ENCODE assay signal across 23 cellular contexts in genomic region chr1:121483234-121483633, GRCh38.
DNase-seq lines count a peak whose midpoint lies in the region; ATAC-seq lines count a peak whose summit lies in the region.
"Had no signal": no experiment of that assay in that cellular context is flagged by ENCODE, and none has a peak within 500 bp of the region (broad histone marks: within the 10 kb centered on the region; RNA-seq: fewer than 3 reads in every experiment).

No MANE protein-coding gene starts in this region.

- H3K27me3 Mint-ChIP-seq in activated naive CD4-positive, alpha-beta T cell treated with anti-CD3 and anti-CD28 coated beads for 36 hours (ENCODE audit: low read depth): no peaks in the 10 kb centered on the region
- H3K27me3 Mint-ChIP-seq in activated naive CD4-positive, alpha-beta T cell treated with anti-CD3 and anti-CD28 coated beads, Interleukin-2, amount 10 ng/mL, durations not matched to agents 7 days and 5 days: no peaks in the 10 kb centered on the region
- no peaks in the 10 kb centered on the region for H3K27me3 Mint-ChIP-seq in activated naive CD8-positive, alpha-beta T cell treated with anti-CD3 and anti-CD28 coated beads, Interleukin-2, amount 50 U/mL, for 24 hours
- H3K27me3 Mint-ChIP-seq in stimulated activated naive CD8-positive, alpha-beta T cell treated with anti-CD3 and anti-CD28 coated beads, Interleukin-15, amount 100 ng/mL, for 72 hours: no peaks in the 10 kb centered on the region
- H3K27me3 Mint-ChIP-seq: memory B cell, T-helper 17 cell had no signal

- ATAC-seq in activated naive CD8-positive, alpha-beta T cell treated with anti-CD3 and anti-CD28 coated beads, Interleukin-2, amount 50 U/mL, for 24 hours: no peak
- no peak for ATAC-seq in stimulated activated naive CD8-positive, alpha-beta T cell treated with anti-CD3 and anti-CD28 coated beads, Interleukin-15, amount 100 ng/mL, for 72 hours
- ATAC-seq in HG03469 (IDR thresholded peaks at IDR 0.05; ENCODE audit: unreplicated experiment) (no peak), esophagus mucosa (no peak)
- ATAC-seq: GM12878, left lobe of liver, T-helper 17 cell had no signal

- no peak for DNase-seq in activated naive CD4-positive, alpha-beta T cell treated with anti-CD3 and anti-CD28 coated beads for 36 hours
- no peak for DNase-seq in activated naive CD4-positive, alpha-beta T cell treated with anti-CD3 and anti-CD28 coated beads, Interleukin-2, amount 10 ng/mL, durations not matched to agents 7 days and 5 days
- DNase-seq in OCI-M1 (lab: John Stamatoyannopoulos, UW) (peak; percentile 66), DMS79 treated with DMSO at 0.1 percent for 48 hours (lab: John Stamatoyannopoulos, UW) (no peak)
- DNase-seq in activated naive CD8-positive, alpha-beta T cell treated with anti-CD3 and anti-CD28 coated beads, Interleukin-2, amount 50 U/mL, for 24 hours: no peak
- no peak for DNase-seq in stimulated activated naive CD8-positive, alpha-beta T cell treated with anti-CD3 and anti-CD28 coated beads, Interleukin-15, amount 100 ng/mL, for 72 hours
- DNase-seq: activated CD4-positive, alpha-beta T cell treated with anti-CD3 and anti-CD28 coated beads for 4 hours; effector CD8-positive, alpha-beta T cell; glutamatergic neuron; H7; KG1; MM.1S; NCI-H1105 treated with DMSO at 0.1 percent for 48 hours; NCI-H2029; SK-N-SH; stomach; T-helper 17 cell; thyroid gland had no signal

- intact Hi-C loops in activated naive CD4-positive, alpha-beta T cell treated with anti-CD3 and anti-CD28 coated beads for 36 hours (cut with micrococcal nuclease): loop anchor here (1.0 kb wide), 1 partner anchor 33 kb away; no protein-coding TSS in a partner anchor

- H3K4me1 Mint-ChIP-seq in activated naive CD4-positive, alpha-beta T cell treated with anti-CD3 and anti-CD28 coated beads for 36 hours (ENCODE audit: low read depth): peaks cover 23% of the 10 kb centered on the region
- peaks cover 10% of the 10 kb centered on the region for H3K4me1 Mint-ChIP-seq in activated naive CD4-positive, alpha-beta T cell treated with anti-CD3 and anti-CD28 coated beads, Interleukin-2, amount 10 ng/mL, durations not matched to agents 7 days and 5 days
- H3K4me1 Mint-ChIP-seq in activated naive CD8-positive, alpha-beta T cell treated with anti-CD3 and anti-CD28 coated beads, Interleukin-2, amount 50 U/mL, for 24 hours: peaks cover 15% of the 10 kb centered on the region
- H3K4me1 Mint-ChIP-seq in stimulated activated naive CD8-positive, alpha-beta T cell treated with anti-CD3 and anti-CD28 coated beads, Interleukin-15, amount 100 ng/mL, for 72 hours: peaks cover 27% of the 10 kb centered on the region
- H3K4me1 Mint-ChIP-seq: memory B cell, T-helper 17 cell had no signal

- H3K9me3 Mint-ChIP-seq in activated naive CD4-positive, alpha-beta T cell treated with anti-CD3 and anti-CD28 coated beads for 36 hours: peaks cover 25% of the 10 kb centered on the region
- H3K9me3 Mint-ChIP-seq in activated naive CD4-positive, alpha-beta T cell treated with anti-CD3 and anti-CD28 coated beads, Interleukin-2, amount 10 ng/mL, durations not matched to agents 7 days and 5 days: peaks cover 21% of the 10 kb centered on the region
- H3K9me3 Mint-ChIP-seq in activated naive CD8-positive, alpha-beta T cell treated with anti-CD3 and anti-CD28 coated beads, Interleukin-2, amount 50 U/mL, for 24 hours: peaks cover 23% of the 10 kb centered on the region
- peaks cover 16 to 26% of the 10 kb centered on the region in 2 donors for H3K9me3 Mint-ChIP-seq in stimulated activated naive CD8-positive, alpha-beta T cell treated with anti-CD3 and anti-CD28 coated beads, Interleukin-15, amount 100 ng/mL, for 72 hours

- H3K4me3 Mint-ChIP-seq in activated naive CD4-positive, alpha-beta T cell treated with anti-CD3 and anti-CD28 coated beads for 36 hours: no peak overlapping the region
- H3K4me3 Mint-ChIP-seq in activated naive CD4-positive, alpha-beta T cell treated with anti-CD3 and anti-CD28 coated beads, Interleukin-2, amount 10 ng/mL, durations not matched to agents 7 days and 5 days: no peak overlapping the region
- H3K4me3 Mint-ChIP-seq in activated naive CD8-positive, alpha-beta T cell treated with anti-CD3 and anti-CD28 coated beads, Interleukin-2, amount 50 U/mL, for 24 hours: no peak overlapping the region
- H3K4me3 Mint-ChIP-seq in stimulated activated naive CD8-positive, alpha-beta T cell treated with anti-CD3 and anti-CD28 coated beads, Interleukin-15, amount 100 ng/mL, for 72 hours: no peak overlapping the region
- H3K4me3 Mint-ChIP-seq: memory B cell, T-helper 17 cell had no signal

- peaks cover 12% of the 10 kb centered on the region for H3K36me3 Mint-ChIP-seq in activated naive CD4-positive, alpha-beta T cell treated with anti-CD3 and anti-CD28 coated beads for 36 hours (ENCODE audit: low read depth)
- peaks cover under 1% of the 10 kb centered on the region for H3K36me3 Mint-ChIP-seq in activated naive CD4-positive, alpha-beta T cell treated with anti-CD3 and anti-CD28 coated beads, Interleukin-2, amount 10 ng/mL, durations not matched to agents 7 days and 5 days
- peaks cover 9% of the 10 kb centered on the region for H3K36me3 Mint-ChIP-seq in activated naive CD8-positive, alpha-beta T cell treated with anti-CD3 and anti-CD28 coated beads, Interleukin-2, amount 50 U/mL, for 24 hours (ENCODE audit: low read depth)
- H3K36me3 Mint-ChIP-seq: memory B cell had no signal

- CTCF ChIA-PET in activated naive CD4-positive, alpha-beta T cell treated with anti-CD3 and anti-CD28 coated beads for 36 hours (lab: Charles Lee): no interaction called here
- CTCF ChIA-PET in activated naive CD4-positive, alpha-beta T cell treated with anti-CD3 and anti-CD28 coated beads, Interleukin-2, amount 10 ng/mL, durations not matched to agents 7 days and 5 days (lab: Charles Lee): no interaction called here

- peak overlapping the region; percentile 77 for H3K27ac Mint-ChIP-seq in activated naive CD4-positive, alpha-beta T cell treated with anti-CD3 and anti-CD28 coated beads for 36 hours
- H3K27ac Mint-ChIP-seq in activated naive CD4-positive, alpha-beta T cell treated with anti-CD3 and anti-CD28 coated beads, Interleukin-2, amount 10 ng/mL, durations not matched to agents 7 days and 5 days: no peak overlapping the region
- H3K27ac Mint-ChIP-seq in activated naive CD8-positive, alpha-beta T cell treated with anti-CD3 and anti-CD28 coated beads, Interleukin-2, amount 50 U/mL, for 24 hours: peak overlapping the region; percentile 89
- H3K27ac Mint-ChIP-seq in stimulated activated naive CD8-positive, alpha-beta T cell treated with anti-CD3 and anti-CD28 coated beads, Interleukin-15, amount 100 ng/mL, for 72 hours: peak overlapping the region; percentile 95 to 98
- H3K27ac Mint-ChIP-seq: memory B cell, T-helper 17 cell had no signal
